In the genomic region with DNA sequence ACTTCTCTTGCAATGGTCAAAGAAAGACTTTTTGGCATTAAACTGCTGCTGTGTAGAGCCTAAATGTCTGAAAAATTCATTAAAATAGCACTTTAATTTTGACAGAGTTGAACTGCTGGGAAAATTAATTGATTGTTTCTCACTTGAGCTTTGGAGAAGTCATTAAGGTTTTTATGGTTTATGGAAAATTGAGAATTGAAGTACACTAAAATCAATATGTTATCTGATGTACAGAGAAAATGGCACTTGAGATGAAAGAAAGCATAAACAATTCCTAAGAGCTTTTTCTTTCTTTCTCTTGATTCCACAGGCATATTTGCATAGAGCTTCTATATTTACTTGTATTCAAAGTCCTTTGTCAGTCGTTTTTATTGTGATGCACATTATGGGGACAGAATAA, we compare ENCODE assay signal across 23 cellular contexts.
"Had no signal": no experiment of that assay in that cellular context is flagged by ENCODE, and none has a peak within 500 bp of the region (broad histone marks: within the 10 kb centered on the region; RNA-seq: fewer than 3 reads in every experiment).

No MANE protein-coding gene starts in this region.

- H3K27ac ChIP-seq: adrenal gland, Peyer's patch, RWPE1, SJCRH30, WERI-Rb-1 had no signal

- H3K36me3 ChIP-seq: adrenal gland, MG63, Peyer's patch, SJCRH30, WERI-Rb-1 had no signal

- H3K4me3 ChIP-seq: adrenal gland, MG63, Peyer's patch, SJCRH30 had no signal

- DNase-seq: activated CD4-positive, alpha-beta T cell treated with anti-CD3 and anti-CD28 coated beads for 36 hours; activated CD8-positive, alpha-beta memory T cell treated with anti-CD3 and anti-CD28 coated beads, Interleukin-2, amount 50 U/mL, for 48 hours; activated CD8-positive, alpha-beta T cell treated with anti-CD3 and anti-CD28 coated beads for 36 hours; activated naive CD4-positive, alpha-beta T cell treated with anti-CD3 and anti-CD28 coated beads, Interleukin-2, amount 50 U/mL, for 16 hours; activated naive CD8-positive, alpha-beta T cell treated with anti-CD3 and anti-CD28 coated beads, Interleukin-2, amount 10 ng/mL, durations not matched to agents 7 days and 5 days; activated T-cell treated with anti-CD3 and anti-CD28 coated beads, Interleukin-2, amount 50 U/mL, for 1 hour; adrenal gland; anterior cingulate cortex; cerebellar nuclear complex; MG63; MV-4-11; NCI-H1694 treated with DMSO at 0.1 percent for 48 hours; NCI-H2081 treated with DMSO at 0.1 percent for 48 hours; NCI-H446 treated with DMSO at 0.1 percent for 48 hours; NCI-H526 treated with DMSO at 0.1 percent for 48 hours; NCI-H82; Peyer's patch; Right ventricle myocardium superior; SJCRH30; SK-N-SH; T-helper 1 cell; WERI-Rb-1 had no signal

- H3K36me3 Mint-ChIP-seq: activated naive CD8-positive, alpha-beta T cell treated with anti-CD3 and anti-CD28 coated beads, Interleukin-2, amount 10 ng/mL, durations not matched to agents 7 days and 5 days had no signal

- ATAC-seq: activated CD4-positive, alpha-beta T cell treated with anti-CD3 and anti-CD28 coated beads for 36 hours; activated CD8-positive, alpha-beta T cell treated with anti-CD3 and anti-CD28 coated beads for 36 hours had no signal

- H3K4me3 Mint-ChIP-seq: activated CD4-positive, alpha-beta T cell treated with anti-CD3 and anti-CD28 coated beads for 36 hours; activated CD8-positive, alpha-beta T cell treated with anti-CD3 and anti-CD28 coated beads for 36 hours; activated naive CD8-positive, alpha-beta T cell treated with anti-CD3 and anti-CD28 coated beads, Interleukin-2, amount 10 ng/mL, durations not matched to agents 7 days and 5 days had no signal

- H3K4me1 Mint-ChIP-seq: activated naive CD8-positive, alpha-beta T cell treated with anti-CD3 and anti-CD28 coated beads, Interleukin-2, amount 10 ng/mL, durations not matched to agents 7 days and 5 days had no signal

- H3K9me3 Mint-ChIP-seq: activated CD8-positive, alpha-beta T cell treated with anti-CD3 and anti-CD28 coated beads for 36 hours; activated naive CD8-positive, alpha-beta T cell treated with anti-CD3 and anti-CD28 coated beads, Interleukin-2, amount 10 ng/mL, durations not matched to agents 7 days and 5 days had no signal

- H3K9me3 ChIP-seq: adrenal gland, MG63, Peyer's patch, SJCRH30, SK-N-SH had no signal

- H3K4me1 ChIP-seq: adrenal gland, Peyer's patch, SJCRH30 had no signal

- H3K27ac Mint-ChIP-seq: activated CD4-positive, alpha-beta T cell treated with anti-CD3 and anti-CD28 coated beads for 36 hours; activated CD8-positive, alpha-beta T cell treated with anti-CD3 and anti-CD28 coated beads for 36 hours; activated naive CD8-positive, alpha-beta T cell treated with anti-CD3 and anti-CD28 coated beads, Interleukin-2, amount 10 ng/mL, durations not matched to agents 7 days and 5 days had no signal
